27 cellular contexts compared by ENCODE assay signal in genomic region chr11:2908130-2908529, GRCh38. TPM values are rescaled to one million over a fixed set of nuclear protein-coding genes. Genes with fewer than 3 reads are reported as not detected.
DNase-seq lines count a peak whose midpoint lies in the region; ATAC-seq, FAIRE-seq and TF ChIP-seq lines count a peak whose summit lies in the region.
"Had no signal": no experiment of that assay in that cellular context is flagged by ENCODE, and none has a peak within 500 bp of the region (broad histone marks: within the 10 kb centered on the region; RNA-seq: fewer than 3 reads in every experiment).

No MANE protein-coding gene starts in this region.

- no peaks in the 10 kb centered on the region for H3K79me1 ChIP-seq in H1 (ENCODE audit: low read depth, low read length)

- WGBS in H1 (ENCODE audit: extremely low coverage in 1 of 2, insufficient coverage in 1 of 2, insufficient read length in 1 of 2, insufficient replicate concordance in 2 of 2, low coverage in 1 of 2, low lambda C conversion rate in 2 of 2, missing lambda C conversion rate in 1 of 2), 2 experiments, result 94% methylated on average over 13 of the region's 14 CpGs; no CpG with 5 or more reads in 1 of the 2 experiments

- H4K20me1 ChIP-seq in BLaER1 (no peaks in the 10 kb centered on the region), H1 (replicated peaks in 1 of 2; ENCODE audit: control insufficient read depth in 1 of 2, insufficient read depth in 2 of 2, low read length in 2 of 2) (peaks cover 0 to 2% of the 10 kb centered on the region in 2 experiments)
- peaks cover 0 to 68% (median 0%) of the 10 kb centered on the region in 11 experiments; a peak in 10 of 22 replicates for H4K20me1 ChIP-seq in BLaER1 treated with 17β-estradiol and CSF1 and Interleukin-3, amounts not matched to agents 10 nM and 100 nM

- H2BK12ac ChIP-seq in H1 (ENCODE audit: low read depth, low read length), result no peak overlapping the region

- H3K9me3 ChIP-seq in BLaER1 (peaks cover 6% of the 10 kb centered on the region; the same call in 1 of the 2 replicates), H1 (ENCODE audit: insufficient read depth in 2 of 2, low read depth in 1 of 2, low read length in 1 of 2) (no peaks in the 10 kb centered on the region)
- H3K9me3 ChIP-seq in BLaER1 treated with 17β-estradiol and CSF1 and Interleukin-3, amounts not matched to agents 10 nM and 100 nM (replicated peaks in 1 of 11), result peaks cover 0 to 11% (median 0%) of the 10 kb centered on the region in 11 experiments; a peak in 7 of 22 replicates
- H3K9me3 ChIP-seq: BE2C had no signal

- H2BK5ac ChIP-seq in H1 (ENCODE audit: low read depth, low read length), result no peak overlapping the region

- H3K18ac ChIP-seq in H1 (ENCODE audit: extremely low read depth, low read length), result no peak overlapping the region

- TF ChIP-seq POLR2A in H1 (IDR thresholded peaks at IDR 0.05; ENCODE audit: control extremely low read depth in 1 of 2, low read depth in 2 of 2, low read length in 2 of 2), result no peak

- no peak overlapping the region for H2BK20ac ChIP-seq in H1 (ENCODE audit: low read length)

- H3K4ac ChIP-seq in H1 (replicated peaks; ENCODE audit: insufficient read length, low read depth, low read length), result no peak overlapping the region

- no peak for TF ChIP-seq RAD21 in H1 (IDR thresholded peaks at IDR 0.05 in 1 of 2, conservative IDR thresholded peaks at IDR 0.05 in 1 of 2; ENCODE audit: low read depth in 2 of 2, low read length in 2 of 2)

- H3K23me2 ChIP-seq in H1 (ENCODE audit: low read depth, low read length), result no peaks in the 10 kb centered on the region

- DNase-seq in RWPE1 (ENCODE audit: low spot score) (no peak), H1 (ENCODE audit: low read depth in 1 of 2, low spot score in 2 of 2) (no peak), GM13977 (ENCODE audit: low spot score) (no peak), kidney tubule cell (ENCODE audit: low spot score) (no peak)
- no peak for DNase-seq in activated CD4-positive, alpha-beta T cell treated with anti-CD3 and anti-CD28 coated beads, Interleukin-2, amount 50 U/mL, for 48 hours
- DNase-seq: 8988T; ACHN; BE2C; C1 segment of cervical spinal cord; CD4-positive, alpha-beta memory T cell; CD4-positive, CD25-positive, alpha-beta regulatory T cell; CD8-positive, alpha-beta memory T cell; COR-L47; DMS 273 treated with DMSO at 0.1 percent for 48 hours; DMS153; DMS53; DMS79; DND-41; EL; GDM1 had no signal

- no peak overlapping the region for H2BK120ac ChIP-seq in H1 (replicated peaks; ENCODE audit: low read depth, low read length)

- no peak overlapping the region for H2AFZ ChIP-seq in H1 (ENCODE audit: low read length)

- POLR2A ChIA-PET in RWPE1 (lab: Yijun Ruan, JAX; ENCODE audit: low non-redundant PET), result no interaction called here
- POLR2A ChIA-PET in H1 (lab: Charles Lee; ENCODE audit: partially characterized antibody), result no interaction called here

- H3K14ac ChIP-seq in H1 (ENCODE audit: insufficient read length), result no peak overlapping the region

- H3K4me1 ChIP-seq in BLaER1 (peaks cover 70% of the 10 kb centered on the region), H1 (replicated peaks in 1 of 4; ENCODE audit: control insufficient read depth in 3 of 4, insufficient read depth in 4 of 4, low read length in 3 of 4) (peaks cover 0 to 13% (median 10%) of the 10 kb centered on the region in 4 experiments; a peak in 5 of 7 replicates)
- H3K4me1 ChIP-seq in BLaER1 treated with 17β-estradiol and CSF1 and Interleukin-3, amounts not matched to agents 10 nM and 100 nM, result peaks cover 45 to 71% (median 65%) of the 10 kb centered on the region in 10 experiments
- H3K4me1 ChIP-seq: BE2C had no signal

- H4K8ac ChIP-seq in H1 (ENCODE audit: extremely low read depth, insufficient read depth, low read length), result no peak overlapping the region

- no peak overlapping the region for H3K4me3 ChIP-seq in BLaER1
- H3K4me3 ChIP-seq in BLaER1 treated with 17β-estradiol and CSF1 and Interleukin-3, amounts not matched to agents 10 nM and 100 nM, result no peak overlapping the region
- H3K4me3 ChIP-seq in H1 (ENCODE audit: extremely low read depth in 1 of 4, insufficient read depth in 2 of 4, low read depth in 3 of 4, low read length in 4 of 4), result no peak overlapping the region
- H3K4me3 ChIP-seq: GM12878 had no signal

- peak overlapping the region; percentile 64 for H3K4me2 ChIP-seq in BLaER1
- peak overlapping the region in 8 of 11 experiments; percentile 33 to 56 (median 45); a peak in 15 of 22 replicates for H3K4me2 ChIP-seq in BLaER1 treated with 17β-estradiol and CSF1 and Interleukin-3, amounts not matched to agents 10 nM and 100 nM
- no peak overlapping the region for H3K4me2 ChIP-seq in H1 (ENCODE audit: insufficient read depth in 1 of 2, low read depth in 2 of 2, low read length in 2 of 2)

- FAIRE-seq in H1 (lab: Jason Lieb, UNC), result no peak
- FAIRE-seq: A204.1, GM12878, GM12892, GM19239 had no signal

- H2BK15ac ChIP-seq in H1 (ENCODE audit: low read length), result no peak overlapping the region

- H4K91ac ChIP-seq in H1 (replicated peaks; ENCODE audit: insufficient read length, low read length), result no peak overlapping the region

- no peaks in the 10 kb centered on the region; the same call in 1 of the 2 replicates for H3K36me3 ChIP-seq in BLaER1
- H3K36me3 ChIP-seq in BLaER1 treated with 17β-estradiol and CSF1 and Interleukin-3, amounts not matched to agents 10 nM and 100 nM, result peaks cover 0 to 42% (median 0%) of the 10 kb centered on the region in 11 experiments; a peak in 10 of 22 replicates
- no peaks in the 10 kb centered on the region for H3K36me3 ChIP-seq in H1 (ENCODE audit: control insufficient read depth in 2 of 4, insufficient read depth in 4 of 4, low read length in 3 of 4)
- H3K36me3 ChIP-seq: BE2C had no signal

- no peak overlapping the region for H3K56ac ChIP-seq in H1 (replicated peaks; ENCODE audit: insufficient read length, low read depth, low read length)

- no peak overlapping the region for H3K9ac ChIP-seq in BLaER1
- peak overlapping the region in 2 of 11 experiments; percentile 21 to 47; a peak in 1 of 22 replicates for H3K9ac ChIP-seq in BLaER1 treated with 17β-estradiol and CSF1 and Interleukin-3, amounts not matched to agents 10 nM and 100 nM
- no peak overlapping the region for H3K9ac ChIP-seq in H1 (replicated peaks in 1 of 4; ENCODE audit: extremely low read depth in 1 of 4, low read depth in 3 of 4, low read length in 3 of 4)

- in situ Hi-C loops in GM13977 (cut with MboI; ENCODE audit: low pct_unique_long_range_greater_than_20kb, low sequenced_read_pairs, unreplicated experiment), result no loop called here

- H3K27me3 ChIP-seq in BLaER1, result no peaks in the 10 kb centered on the region
- no peaks in the 10 kb centered on the region for H3K27me3 ChIP-seq in BLaER1 treated with 17β-estradiol and CSF1 and Interleukin-3, amounts not matched to agents 10 nM and 100 nM
- H3K27me3 ChIP-seq in H1 (replicated peaks in 1 of 4; ENCODE audit: control insufficient read depth in 3 of 4, extremely low read depth in 1 of 4, insufficient read depth in 3 of 4, low read length in 3 of 4), result peaks cover 0 to 4% (median 0%) of the 10 kb centered on the region in 4 experiments; a peak in 2 of 7 replicates
- H3K27me3 ChIP-seq: BE2C had no signal

- no peaks in the 10 kb centered on the region for H3K79me2 ChIP-seq in H1 (ENCODE audit: control insufficient read depth in 1 of 2, insufficient read depth in 2 of 2, low read length in 2 of 2)

- TF ChIP-seq CTCF in RWPE1 (conservative IDR thresholded peaks at IDR 0.05; ENCODE audit: low read depth) (no peak), H1 (IDR thresholded peaks at IDR 0.05; ENCODE audit: control extremely low read depth in 1 of 3, insufficient read depth in 1 of 3, low read depth in 1 of 3, low read length in 3 of 3) (no peak), GM13977 (IDR thresholded peaks at IDR 0.05; ENCODE audit: extremely low read depth, insufficient read depth, missing control alignments) (no peak)

- ATAC-seq in HG03135 (IDR thresholded peaks at IDR 0.05; ENCODE audit: unreplicated experiment), result no peak
- ATAC-seq: GM12878 had no signal

- peak overlapping the region; percentile 53; the same call in 1 of the 2 replicates for H2AK5ac ChIP-seq in H1 (ENCODE audit: low read depth, low read length)

- H3K23ac ChIP-seq in H1 (ENCODE audit: insufficient read length), result no peak overlapping the region

- no peak for TF ChIP-seq EP300 in H1 (IDR thresholded peaks at IDR 0.05; ENCODE audit: borderline replicate concordance in 1 of 2, low read depth in 2 of 2, low read length in 2 of 2)

- H3K27ac ChIP-seq in BLaER1, result no peak overlapping the region
- no peak overlapping the region for H3K27ac ChIP-seq in BLaER1 treated with 17β-estradiol and CSF1 and Interleukin-3, amounts not matched to agents 10 nM and 100 nM
- peak overlapping the region; percentile 10; the same call in 1 of the 2 replicates for H3K27ac ChIP-seq in RWPE1
- H3K27ac ChIP-seq in H1 (ENCODE audit: low read depth, low read length), result no peak overlapping the region

- CTCF ChIA-PET in RWPE1 (lab: Yijun Ruan, JAX), result no interaction called here
- CTCF ChIA-PET in H1 (lab: Charles Lee; ENCODE audit: partially characterized antibody), result interaction anchor here (0.6 kb wide), 1 partner anchor 26 kb away, joined by 3 read pairs; no protein-coding TSS in a partner anchor

- H4K5ac ChIP-seq in H1 (ENCODE audit: insufficient read length, low read depth, low read length), result no peak overlapping the region

TF ChIP-seq in H1, 55 proteins besides CTCF, POLR2A, EP300 and RAD21:
- no peak for TF ChIP-seq RBBP5 (IDR thresholded peaks at IDR 0.05; ENCODE audit: borderline replicate concordance, low read depth, low read length)
TF ChIP-seq in H1: peak in this region for 0.

RNA-seq across cellular contexts. Expression of gene PHLDA2, which starts 21.1 kb away (rescaled TPM):
- total RNA-seq in H1 (2021; fragmentation: NEBNext Ultra II Directional; extraction: Animal tissue kit (Norgen Biotek cat#: 25700)), result 5.2 and 5.4 TPM in 2 replicates
- 7.6 and 11.6 TPM in 2 replicates for polyA plus RNA-seq in H1 (2011; rRNA removed)
- 5.3 TPM for polyA plus RNA-seq in H1 (2011; cell fraction: cytosol; rRNA removed)
- polyA plus RNA-seq in H1 (2011; cell fraction: nucleus; rRNA removed), result 8.3 TPM
- polyA plus RNA-seq in H1 (2012, experiment 1 of 2), result 3.0 to 7.5 TPM (median 5.8 TPM) in 4 replicates
- polyA plus RNA-seq in H1 (2012, experiment 2 of 2), result 6.4 TPM
- polyA plus RNA-seq in H1 (2013, experiment 1 of 2), result 15.6 TPM
- 14.7 TPM for polyA plus RNA-seq in H1 (2013, experiment 2 of 2)
- polyA minus RNA-seq in H1 (2011; rRNA and poly(A)+ RNA removed), result 0.24 TPM in 1 of 2 replicates, not detected in the other
- 3.5 TPM for polyA minus RNA-seq in H1 (2011; cell fraction: cytosol; rRNA and poly(A)+ RNA removed)
- polyA minus RNA-seq in H1 (2011; cell fraction: nucleus; rRNA and poly(A)+ RNA removed), result 13.2 TPM

RNA-seq across cellular contexts. Expression of gene CDKN1C, which starts 22.6 kb away (rescaled TPM):
- 12.8 and 16.2 TPM in 2 replicates for total RNA-seq in H1 (2021; fragmentation: NEBNext Ultra II Directional; extraction: Animal tissue kit (Norgen Biotek cat#: 25700))
- 14.1 and 21.8 TPM in 2 replicates for polyA plus RNA-seq in H1 (2011; rRNA removed)
- 13.5 TPM for polyA plus RNA-seq in H1 (2011; cell fraction: cytosol; rRNA removed)
- polyA plus RNA-seq in H1 (2011; cell fraction: nucleus; rRNA removed), result 19.1 TPM
- 5.5 to 12.0 TPM (median 10.3 TPM) in 4 replicates for polyA plus RNA-seq in H1 (2012, experiment 1 of 2)
- 12.8 TPM for polyA plus RNA-seq in H1 (2012, experiment 2 of 2)
- polyA plus RNA-seq in H1 (2013, experiment 1 of 2), result 12.8 TPM
- 10.8 TPM for polyA plus RNA-seq in H1 (2013, experiment 2 of 2)
- polyA minus RNA-seq in H1 (2011; rRNA and poly(A)+ RNA removed), result 1.7 and 2.9 TPM in 2 replicates
- polyA minus RNA-seq in H1 (2011; cell fraction: cytosol; rRNA and poly(A)+ RNA removed), result 16.9 TPM
- polyA minus RNA-seq in H1 (2011; cell fraction: nucleus; rRNA and poly(A)+ RNA removed), result 23.8 TPM

Comparison
In these comparisons a context has a peak if more than half of its experiments do, and no peak if none do; other contexts are left out.
1. H3K4me2 ChIP-seq: peak in BLaER1 (single experiment) and BLaER1 treated with 17β-estradiol and CSF1 and Interleukin-3, amounts not matched to agents 10 nM and 100 nM (8 of 11); none in H1 (0 of 2).